13 cellular contexts compared by ENCODE assay signal in the genomic region with DNA sequence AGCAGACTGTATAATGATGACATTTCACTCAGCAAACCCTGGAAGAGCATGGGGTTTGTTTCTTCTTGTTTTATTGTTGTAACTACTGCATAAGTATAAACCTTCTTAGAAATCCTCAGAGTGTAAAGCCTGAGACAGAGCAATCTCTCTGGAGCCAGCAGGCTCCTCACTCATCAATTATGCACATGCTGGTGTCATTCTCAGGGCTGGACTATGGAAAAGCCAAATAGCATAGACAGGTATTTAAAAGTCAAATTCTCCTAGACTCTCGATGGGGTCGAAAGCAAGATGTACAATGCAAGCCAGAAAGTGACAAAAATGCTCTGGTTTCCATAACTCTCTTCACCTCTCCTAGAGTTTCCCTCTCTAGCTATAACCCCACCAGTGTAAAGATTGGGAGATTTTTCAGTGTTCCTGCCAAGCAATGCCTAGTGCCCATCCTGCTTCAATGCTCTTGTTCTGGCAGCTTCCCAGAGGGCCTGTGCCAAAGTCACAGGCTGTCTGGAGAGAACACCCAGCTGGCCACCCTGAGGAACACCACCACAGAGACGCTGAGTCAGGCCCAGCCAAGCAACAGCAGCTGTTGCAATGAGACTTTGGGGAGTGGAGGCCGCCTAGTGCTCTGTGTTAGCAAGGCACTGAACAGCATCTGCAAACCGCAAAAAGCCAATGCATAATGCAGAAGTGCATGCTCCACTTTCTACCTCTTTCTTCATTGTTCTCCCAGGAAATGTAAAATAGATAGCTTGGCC.
DNase-seq lines count a peak whose midpoint lies in the region; ATAC-seq and TF ChIP-seq lines count a peak whose summit lies in the region.
"Had no signal": no experiment of that assay in that cellular context is flagged by ENCODE, and none has a peak within 500 bp of the region (broad histone marks: within the 10 kb centered on the region; RNA-seq: fewer than 3 reads in every experiment).

No MANE protein-coding gene starts in this region.

- TF ChIP-seq CTCF in neural cell (IDR thresholded peaks at IDR 0.05; ENCODE audit: poor library complexity, severe bottlenecking): no peak

- H3K9me3 ChIP-seq in neural cell (ENCODE audit: low read length): no peaks in the 10 kb centered on the region

- H3K27me3 ChIP-seq in neural cell (ENCODE audit: insufficient read depth, low read depth, low read length): no peaks in the 10 kb centered on the region

- ATAC-seq in HG02970 (IDR thresholded peaks at IDR 0.05; ENCODE audit: low FRiP score, unreplicated experiment): no peak
- ATAC-seq: effector memory CD8-positive, alpha-beta T cell; stimulated activated naive CD8-positive, alpha-beta T cell treated with anti-CD3 and anti-CD28 coated beads, Interleukin-15, Interleukin-2, amounts not matched to agents 100 U/mL and 50 U/mL, for 24 hours had no signal

- H3K36me3 ChIP-seq in neural cell (ENCODE audit: insufficient read depth, low read length): no peaks in the 10 kb centered on the region

- peak; percentile 90 for DNase-seq in H4 (ENCODE audit: low spot score)
- peak; percentile 69 for DNase-seq in NCI-H2196 (lab: John Stamatoyannopoulos, UW; ENCODE audit: unreplicated experiment)
- DNase-seq in cerebellum (ENCODE audit: low spot score): peak; percentile 69
- DNase-seq in iPS-NIHi11 (ENCODE audit: low spot score): no peak
- DNase-seq in activated CD4-positive, alpha-beta T cell treated with anti-CD3 and anti-CD28 coated beads for 1 hour: no peak
- no peak for DNase-seq in GDM1 (lab: John Stamatoyannopoulos, UW)
- DNase-seq: activated effector memory CD4-positive, alpha-beta T cell treated with anti-CD3 and anti-CD28 coated beads, Interleukin-2, amount 50 U/mL, for 16 hours; effector memory CD8-positive, alpha-beta T cell; GF-D8; kidney glomerular epithelial cell; stimulated activated naive CD8-positive, alpha-beta T cell treated with anti-CD3 and anti-CD28 coated beads, Interleukin-15, Interleukin-2, amounts not matched to agents 100 U/mL and 50 U/mL, for 24 hours had no signal

- H3K9ac ChIP-seq in neural cell (ENCODE audit: low read length): no peak overlapping the region

- H3K79me2 ChIP-seq in neural cell (replicated peaks; ENCODE audit: insufficient read depth, low read length): no peaks in the 10 kb centered on the region

- TF ChIP-seq RAD21 in neural cell (conservative IDR thresholded peaks at IDR 0.05): no peak

- no peak overlapping the region for H2AFZ ChIP-seq in neural cell (ENCODE audit: low read depth, low read length)

- no peaks in the 10 kb centered on the region for H4K20me1 ChIP-seq in neural cell (ENCODE audit: insufficient read depth)

- H3F3A ChIP-seq in neural cell (ENCODE audit: insufficient read depth, low read length, poor library complexity, severe bottlenecking): no peaks in the 10 kb centered on the region

- no peak overlapping the region for H3K4me2 ChIP-seq in neural cell (ENCODE audit: low read length)

- TF ChIP-seq EP300 in neural cell (conservative IDR thresholded peaks at IDR 0.05; ENCODE audit: poor library complexity, severe bottlenecking): no peak

- no peaks in the 10 kb centered on the region for H3K9me2 ChIP-seq in neural cell (ENCODE audit: insufficient read depth, low read length)

- no peak overlapping the region for H3K4me3 ChIP-seq in neural cell (ENCODE audit: low read length)

- peak overlapping the region; percentile 63 for H3K27ac ChIP-seq in neural cell (ENCODE audit: low read length)

TF ChIP-seq in neural cell, 6 proteins besides CTCF, POLR2A, EP300 and RAD21:
- TF ChIP-seq MXI1 (conservative IDR thresholded peaks at IDR 0.05; ENCODE audit: poor library complexity, severe bottlenecking) (no peak), POLR2AphosphoS5 (IDR thresholded peaks at IDR 0.05) (no peak), TAF1 (IDR thresholded peaks at IDR 0.05; ENCODE audit: low read depth) (no peak), EZH2 (IDR thresholded peaks at IDR 0.05; ENCODE audit: borderline replicate concordance, insufficient read depth, low read length, poor library complexity, severe bottlenecking) (no peak), SMC3 (conservative IDR thresholded peaks at IDR 0.05; ENCODE audit: poor library complexity) (no peak)
- TF ChIP-seq, protein P1, sequence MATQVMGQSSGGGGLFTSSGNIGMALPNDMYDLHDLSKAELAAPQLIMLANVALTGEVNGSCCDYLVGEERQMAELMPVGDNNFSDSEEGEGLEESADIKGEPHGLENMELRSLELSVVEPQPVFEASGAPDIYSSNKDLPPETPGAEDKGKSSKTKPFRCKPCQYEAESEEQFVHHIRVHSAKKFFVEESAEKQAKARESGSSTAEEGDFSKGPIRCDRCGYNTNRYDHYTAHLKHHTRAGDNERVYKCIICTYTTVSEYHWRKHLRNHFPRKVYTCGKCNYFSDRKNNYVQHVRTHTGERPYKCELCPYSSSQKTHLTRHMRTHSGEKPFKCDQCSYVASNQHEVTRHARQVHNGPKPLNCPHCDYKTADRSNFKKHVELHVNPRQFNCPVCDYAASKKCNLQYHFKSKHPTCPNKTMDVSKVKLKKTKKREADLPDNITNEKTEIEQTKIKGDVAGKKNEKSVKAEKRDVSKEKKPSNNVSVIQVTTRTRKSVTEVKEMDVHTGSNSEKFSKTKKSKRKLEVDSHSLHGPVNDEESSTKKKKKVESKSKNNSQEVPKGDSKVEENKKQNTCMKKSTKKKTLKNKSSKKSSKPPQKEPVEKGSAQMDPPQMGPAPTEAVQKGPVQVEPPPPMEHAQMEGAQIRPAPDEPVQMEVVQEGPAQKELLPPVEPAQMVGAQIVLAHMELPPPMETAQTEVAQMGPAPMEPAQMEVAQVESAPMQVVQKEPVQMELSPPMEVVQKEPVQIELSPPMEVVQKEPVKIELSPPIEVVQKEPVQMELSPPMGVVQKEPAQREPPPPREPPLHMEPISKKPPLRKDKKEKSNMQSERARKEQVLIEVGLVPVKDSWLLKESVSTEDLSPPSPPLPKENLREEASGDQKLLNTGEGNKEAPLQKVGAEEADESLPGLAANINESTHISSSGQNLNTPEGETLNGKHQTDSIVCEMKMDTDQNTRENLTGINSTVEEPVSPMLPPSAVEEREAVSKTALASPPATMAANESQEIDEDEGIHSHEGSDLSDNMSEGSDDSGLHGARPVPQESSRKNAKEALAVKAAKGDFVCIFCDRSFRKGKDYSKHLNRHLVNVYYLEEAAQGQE (IDR thresholded peaks at IDR 0.05; ENCODE audit: borderline replicate concordance): no peak

Comparison
In these comparisons a context has a peak if more than half of its experiments do, and no peak if none do; other contexts are left out.
1. DNase-seq: peak in H4 (single experiment), NCI-H2196 (single experiment) and cerebellum (single experiment); none in iPS-NIHi11 (single experiment), activated CD4-positive, alpha-beta T cell treated with anti-CD3 and anti-CD28 coated beads for 1 hour (single experiment) and GDM1 (single experiment).